2 cellular contexts compared by ENCODE assay signal in genomic region chr18:74496508-74497307, GRCh38.
TF ChIP-seq lines count a peak whose summit lies in the region.

No MANE protein-coding gene starts in this region.

TF ChIP-seq in HEK293, 187 proteins besides CTCF, POLR2A, EP300 and RAD21 (continues in another document):
- TF ChIP-seq ZNF132 (tag by site-specific recombination; IDR thresholded peaks at IDR 0.05; ENCODE audit: borderline replicate concordance) (no peak), HOXD13 (CRISPR knock-in tag; IDR thresholded peaks at IDR 0.05; ENCODE audit: borderline replicate concordance) (no peak), ZNF341 (tag by site-specific recombination; IDR thresholded peaks at IDR 0.05; ENCODE audit: low read depth) (peak; percentile 90), ZNF239 (tag by site-specific recombination; IDR thresholded peaks at IDR 0.05) (no peak), ZBTB10 (tag by site-specific recombination; IDR thresholded peaks at IDR 0.05) (no peak), ZNF266 (tag by site-specific recombination; IDR thresholded peaks at IDR 0.05; ENCODE audit: low read depth) (no peak), ZNF335 (tag by site-specific recombination; conservative IDR thresholded peaks at IDR 0.05) (peak; percentile 20), ZNF510 (tag by site-specific recombination; IDR thresholded peaks at IDR 0.05; ENCODE audit: insufficient replicate concordance) (no peak), ZNF274 (IDR thresholded peaks at IDR 0.05; ENCODE audit: low read length) (no peak), ZNF274 (tag by site-specific recombination; IDR thresholded peaks at IDR 0.05; ENCODE audit: borderline replicate concordance) (no peak), BCL11B (tag by site-specific recombination; IDR thresholded peaks at IDR 0.05; ENCODE audit: low read depth) (0 out of 2 replicates have a peak, but pooled peaks have one; percentile 2), ZBTB1 (tag by site-specific recombination; IDR thresholded peaks at IDR 0.05) (no peak), ZNF830 (tag by site-specific recombination; IDR thresholded peaks at IDR 0.05; ENCODE audit: low read depth) (no peak), PRDM6 (tag by site-specific recombination; IDR thresholded peaks at IDR 0.05) (no peak), ZNF146 (tag by site-specific recombination; IDR thresholded peaks at IDR 0.05) (no peak), SP7 (tag by site-specific recombination; IDR thresholded peaks at IDR 0.05) (no peak), ZNF473 (tag by site-specific recombination; IDR thresholded peaks at IDR 0.05) (no peak), ZNF654 (tag by site-specific recombination; IDR thresholded peaks at IDR 0.05; ENCODE audit: low read depth) (no peak), ZFHX2 (tag by site-specific recombination; conservative IDR thresholded peaks at IDR 0.05) (no peak), ZNF202 (tag by site-specific recombination; IDR thresholded peaks at IDR 0.05; ENCODE audit: borderline replicate concordance) (no peak), ZNF223 (tag by site-specific recombination; IDR thresholded peaks at IDR 0.05) (no peak)
- TF ChIP-seq, protein P1, sequence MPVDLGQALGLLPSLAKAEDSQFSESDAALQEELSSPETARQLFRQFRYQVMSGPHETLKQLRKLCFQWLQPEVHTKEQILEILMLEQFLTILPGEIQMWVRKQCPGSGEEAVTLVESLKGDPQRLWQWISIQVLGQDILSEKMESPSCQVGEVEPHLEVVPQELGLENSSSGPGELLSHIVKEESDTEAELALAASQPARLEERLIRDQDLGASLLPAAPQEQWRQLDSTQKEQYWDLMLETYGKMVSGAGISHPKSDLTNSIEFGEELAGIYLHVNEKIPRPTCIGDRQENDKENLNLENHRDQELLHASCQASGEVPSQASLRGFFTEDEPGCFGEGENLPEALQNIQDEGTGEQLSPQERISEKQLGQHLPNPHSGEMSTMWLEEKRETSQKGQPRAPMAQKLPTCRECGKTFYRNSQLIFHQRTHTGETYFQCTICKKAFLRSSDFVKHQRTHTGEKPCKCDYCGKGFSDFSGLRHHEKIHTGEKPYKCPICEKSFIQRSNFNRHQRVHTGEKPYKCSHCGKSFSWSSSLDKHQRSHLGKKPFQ (tag by site-specific recombination; IDR thresholded peaks at IDR 0.05) = no peak
- TF ChIP-seq, protein P2, sequence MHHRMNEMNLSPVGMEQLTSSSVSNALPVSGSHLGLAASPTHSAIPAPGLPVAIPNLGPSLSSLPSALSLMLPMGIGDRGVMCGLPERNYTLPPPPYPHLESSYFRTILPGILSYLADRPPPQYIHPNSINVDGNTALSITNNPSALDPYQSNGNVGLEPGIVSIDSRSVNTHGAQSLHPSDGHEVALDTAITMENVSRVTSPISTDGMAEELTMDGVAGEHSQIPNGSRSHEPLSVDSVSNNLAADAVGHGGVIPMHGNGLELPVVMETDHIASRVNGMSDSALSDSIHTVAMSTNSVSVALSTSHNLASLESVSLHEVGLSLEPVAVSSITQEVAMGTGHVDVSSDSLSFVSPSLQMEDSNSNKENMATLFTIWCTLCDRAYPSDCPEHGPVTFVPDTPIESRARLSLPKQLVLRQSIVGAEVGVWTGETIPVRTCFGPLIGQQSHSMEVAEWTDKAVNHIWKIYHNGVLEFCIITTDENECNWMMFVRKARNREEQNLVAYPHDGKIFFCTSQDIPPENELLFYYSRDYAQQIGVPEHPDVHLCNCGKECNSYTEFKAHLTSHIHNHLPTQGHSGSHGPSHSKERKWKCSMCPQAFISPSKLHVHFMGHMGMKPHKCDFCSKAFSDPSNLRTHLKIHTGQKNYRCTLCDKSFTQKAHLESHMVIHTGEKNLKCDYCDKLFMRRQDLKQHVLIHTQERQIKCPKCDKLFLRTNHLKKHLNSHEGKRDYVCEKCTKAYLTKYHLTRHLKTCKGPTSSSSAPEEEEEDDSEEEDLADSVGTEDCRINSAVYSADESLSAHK (tag by site-specific recombination; IDR thresholded peaks at IDR 0.05) = no peak

TF ChIP-seq in endothelial cell of umbilical vein, 7 proteins besides CTCF, POLR2A, EP300 and RAD21:
- TF ChIP-seq POLR2AphosphoS5 (IDR thresholded peaks at IDR 0.05; ENCODE audit: insufficient read depth, low read depth, low read length) = peak; percentile 35
- no peak for TF ChIP-seq GATA2 (IDR thresholded peaks at IDR 0.05; ENCODE audit: insufficient read depth, insufficient read length, low read depth, low read length)
